Comparison of ENCODE assay signal across 1 cellular context in the genomic region with DNA sequence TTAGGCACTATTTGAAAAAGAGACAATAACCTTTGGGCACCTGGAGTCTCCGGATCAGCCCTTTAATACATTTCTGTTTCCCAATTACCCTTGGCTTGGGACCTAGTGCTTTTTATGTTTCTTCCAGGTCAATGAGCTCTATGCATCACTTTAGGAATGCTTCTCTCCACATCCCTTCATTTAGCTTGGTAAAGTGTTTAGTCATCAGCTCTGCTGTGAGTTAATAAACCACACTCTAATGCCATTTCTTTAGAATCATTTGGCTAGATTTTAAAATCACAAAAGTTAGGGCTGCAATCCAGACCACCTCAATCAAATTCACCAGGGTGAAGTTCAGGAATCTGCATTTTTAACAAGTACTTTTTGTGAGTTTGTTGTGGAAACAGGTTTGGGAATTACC.
TF ChIP-seq lines count a peak whose summit lies in the region.

No MANE protein-coding gene starts in this region.

TF ChIP-seq in H1, 55 proteins besides CTCF, POLR2A, EP300 and RAD21:
- TF ChIP-seq KDM4A (IDR thresholded peaks at IDR 0.05; ENCODE audit: low read depth, low read length, severe bottlenecking) (no peak), SIN3A (conservative IDR thresholded peaks at IDR 0.05 in 1 of 2, IDR thresholded peaks at IDR 0.05 in 1 of 2; ENCODE audit: low read depth in 1 of 2, low read length in 2 of 2) (no peak), CBX5 (IDR thresholded peaks at IDR 0.05; ENCODE audit: low read depth, low read length) (no peak), FOSL1 (IDR thresholded peaks at IDR 0.05; ENCODE audit: insufficient read depth, low read depth, low read length) (no peak), CBX8 (IDR thresholded peaks at IDR 0.05; ENCODE audit: borderline replicate concordance, low read depth, low read length) (no peak), RBBP5 (IDR thresholded peaks at IDR 0.05; ENCODE audit: borderline replicate concordance, low read depth, low read length) (no peak), SP2 (IDR thresholded peaks at IDR 0.05; ENCODE audit: low read length) (no peak), TEAD4 (IDR thresholded peaks at IDR 0.05; ENCODE audit: low read depth, low read length) (no peak), RXRA (IDR thresholded peaks at IDR 0.05; ENCODE audit: insufficient read depth, low read depth, low read length) (no peak), ATF3 (IDR thresholded peaks at IDR 0.05; ENCODE audit: insufficient read depth, low read depth, low read length) (no peak)
- TF ChIP-seq, protein P1, sequence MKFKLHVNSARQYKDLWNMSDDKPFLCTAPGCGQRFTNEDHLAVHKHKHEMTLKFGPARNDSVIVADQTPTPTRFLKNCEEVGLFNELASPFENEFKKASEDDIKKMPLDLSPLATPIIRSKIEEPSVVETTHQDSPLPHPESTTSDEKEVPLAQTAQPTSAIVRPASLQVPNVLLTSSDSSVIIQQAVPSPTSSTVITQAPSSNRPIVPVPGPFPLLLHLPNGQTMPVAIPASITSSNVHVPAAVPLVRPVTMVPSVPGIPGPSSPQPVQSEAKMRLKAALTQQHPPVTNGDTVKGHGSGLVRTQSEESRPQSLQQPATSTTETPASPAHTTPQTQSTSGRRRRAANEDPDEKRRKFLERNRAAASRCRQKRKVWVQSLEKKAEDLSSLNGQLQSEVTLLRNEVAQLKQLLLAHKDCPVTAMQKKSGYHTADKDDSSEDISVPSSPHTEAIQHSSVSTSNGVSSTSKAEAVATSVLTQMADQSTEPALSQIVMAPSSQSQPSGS (IDR thresholded peaks at IDR 0.05; ENCODE audit: low read length): no peak
